ENCODE assay signal across 2 cellular contexts in genomic region chr11:15150507-15150906, GRCh38.
TF ChIP-seq lines count a peak whose summit lies in the region.

No MANE protein-coding gene starts in this region.

TF ChIP-seq in IMR-90, 13 proteins besides CTCF, POLR2A, EP300 and RAD21 (continued from another document):
- TF ChIP-seq MXI1 (IDR thresholded peaks at IDR 0.05; ENCODE audit: borderline replicate concordance, low read depth, low read length) (no peak), USF2 (IDR thresholded peaks at IDR 0.05; ENCODE audit: low read depth, low read length) (no peak), RCOR1 (IDR thresholded peaks at IDR 0.05; ENCODE audit: insufficient replicate concordance, low read length) (no peak), CEBPB (IDR thresholded peaks at IDR 0.05; ENCODE audit: low read depth, low read length) (no peak), FOS (IDR thresholded peaks at IDR 0.05; ENCODE audit: low read depth, low read length) (no peak), MAZ (IDR thresholded peaks at IDR 0.05; ENCODE audit: borderline replicate concordance, low read depth, low read length) (no peak), BHLHE40 (IDR thresholded peaks at IDR 0.05; ENCODE audit: low read depth, low read length) (no peak), NFE2L2 (IDR thresholded peaks at IDR 0.05; ENCODE audit: low read depth, low read length) (no peak), SMC3 (IDR thresholded peaks at IDR 0.05; ENCODE audit: low read depth, low read length) (no peak), MAFK (IDR thresholded peaks at IDR 0.05; ENCODE audit: low read depth, low read length) (no peak)

TF ChIP-seq in HEK293T, 16 proteins besides CTCF, POLR2A, EP300 and RAD21 (continued from another document):
- TF ChIP-seq SUZ12 (IDR thresholded peaks at IDR 0.05) (no peak), NFRKB (IDR thresholded peaks at IDR 0.05) (no peak), FOXM1 (IDR thresholded peaks at IDR 0.05; ENCODE audit: borderline replicate concordance) (no peak), PKNOX1 (IDR thresholded peaks at IDR 0.05) (no peak), ARNT (IDR thresholded peaks at IDR 0.05) (no peak), HDGF (IDR thresholded peaks at IDR 0.05; ENCODE audit: borderline replicate concordance) (no peak), FOXK2 (IDR thresholded peaks at IDR 0.05) (no peak), BHLHE40 (IDR thresholded peaks at IDR 0.05; ENCODE audit: borderline replicate concordance) (no peak), L3MBTL2 (conservative IDR thresholded peaks at IDR 0.05) (no peak)
